In the genomic region with DNA sequence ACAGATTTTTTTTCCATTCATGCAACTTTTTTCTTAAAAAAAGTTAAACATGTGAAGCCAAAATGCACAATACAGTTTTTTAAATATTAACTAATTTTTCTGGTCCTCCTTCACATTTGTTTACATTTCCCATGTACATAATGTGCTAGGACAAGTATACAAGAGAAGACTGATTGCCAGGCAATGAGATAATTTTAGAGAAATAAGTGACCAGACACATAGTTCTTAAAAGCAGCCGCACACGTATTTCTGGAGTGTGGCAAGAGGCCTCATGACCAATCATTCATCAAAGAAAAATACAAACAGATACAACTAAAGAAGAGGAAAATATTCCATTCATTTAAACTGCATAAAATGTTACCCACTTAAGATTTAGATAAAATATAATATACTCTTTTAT, we compare ENCODE assay signal across 6 cellular contexts. TPM values are rescaled to one million over a fixed set of nuclear protein-coding genes. Genes with fewer than 3 reads are reported as not detected.
"Had no signal": no experiment of that assay in that cellular context is flagged by ENCODE, and none has a peak within 500 bp of the region (broad histone marks: within the 10 kb centered on the region; RNA-seq: fewer than 3 reads in every experiment).

No MANE protein-coding gene starts in this region.

RNA-seq across cellular contexts. Expression of gene TBC1D28, which starts 22.1 kb away (rescaled TPM):
- total RNA-seq: GM23248, GM23338, H1, H4, H7, HFFc6 had no signal
